In genomic region chr13:20492036-20492435, GRCh38 we compare ENCODE assay signal across 6 cellular contexts.
"Had no signal": no experiment of that assay in that cellular context is flagged by ENCODE, and none has a peak within 500 bp of the region (broad histone marks: within the 10 kb centered on the region; RNA-seq: fewer than 3 reads in every experiment).

No MANE protein-coding gene starts in this region.

- DNase-seq: left ventricle myocardium superior, midbrain, natural killer cell, upper lobe of left lung had no signal

- H3K4me3 ChIP-seq: breast epithelium, colonic mucosa, upper lobe of left lung had no signal
